17 cellular contexts compared by ENCODE assay signal in the genomic region with DNA sequence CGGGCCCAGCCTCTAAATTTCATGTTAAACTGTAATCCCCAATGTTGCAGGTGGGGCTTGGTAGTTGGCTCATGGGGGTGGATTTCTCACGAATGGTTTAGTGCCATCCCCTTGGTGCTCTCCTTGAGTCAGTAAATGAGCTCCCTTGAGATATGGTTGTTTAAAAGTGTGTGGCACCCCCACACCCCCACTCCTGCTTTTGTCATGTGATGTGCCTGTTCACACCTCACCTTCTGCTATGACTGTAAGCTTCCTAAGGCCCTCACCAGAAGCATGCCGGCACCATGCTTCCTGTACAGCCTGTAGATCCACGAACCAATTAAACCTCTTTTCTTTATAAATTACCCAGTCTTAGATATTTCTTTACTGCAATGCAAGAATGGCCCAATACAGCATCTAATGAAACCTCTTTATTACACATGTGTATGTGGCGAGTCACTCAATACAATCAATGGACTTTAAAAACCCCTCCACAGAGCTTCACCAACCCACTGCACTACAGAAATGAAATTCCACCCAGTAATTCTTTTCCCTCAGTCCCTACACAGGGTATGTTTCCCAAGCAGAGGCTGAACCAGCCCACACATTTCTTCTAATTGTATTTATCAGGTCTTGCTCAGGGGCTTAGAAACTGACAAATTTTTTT. TPM values are rescaled to one million over a fixed set of nuclear protein-coding genes. Genes with fewer than 3 reads are reported as not detected.
DNase-seq lines count a peak whose midpoint lies in the region; ATAC-seq and TF ChIP-seq lines count a peak whose summit lies in the region.
"Had no signal": no experiment of that assay in that cellular context is flagged by ENCODE, and none has a peak within 500 bp of the region (broad histone marks: within the 10 kb centered on the region; RNA-seq: fewer than 3 reads in every experiment).

No MANE protein-coding gene starts in this region.

- no peak overlapping the region for H3K4me2 ChIP-seq in smooth muscle cell

- DNase-seq in stimulated activated CD4-positive, alpha-beta T cell treated with anti-CD3 and anti-CD28 coated beads, Interleukin-15, amount 100 ng/mL, for 24 hours: peak; percentile 9
- DNase-seq in stimulated activated CD4-positive, alpha-beta T cell treated with anti-CD3 and anti-CD28 coated beads, Interleukin-1b, Interleukin-23, amount 100 ng/mL, for 48 hours: no peak
- no peak for DNase-seq in Panc1 (ENCODE audit: low read depth, low spot score)
- DNase-seq in immature natural killer cell: no peak
- DNase-seq in NOMO-1 (lab: John Stamatoyannopoulos, UW; ENCODE audit: unreplicated experiment in 2 of 2): no peak
- DNase-seq in dedifferentiated amniotic fluid mesenchymal stem cell (ENCODE audit: extremely low spot score): no peak
- no peak for DNase-seq in smooth muscle cell (lab: John Stamatoyannopoulos, UW; ENCODE audit: unreplicated experiment)
- DNase-seq: activated gamma-delta T cell treated with Interleukin-2 at 50 U/mL for 16 hours; effector memory CD4-positive, alpha-beta T cell; H9; left colon; NCI-H524 treated with DMSO at 0.1 percent for 48 hours; OCI-M1; SIG-M5; small intestine had no signal

- peaks cover 23 to 53% (median 32%) of the 10 kb centered on the region in 3 donors for H3K36me3 Mint-ChIP-seq in immature natural killer cell

- peaks cover 12 to 26% of the 10 kb centered on the region in 2 donors for H3K4me1 Mint-ChIP-seq in immature natural killer cell
- H3K4me1 Mint-ChIP-seq: H9 had no signal

- ATAC-seq in Panc1 (no peak), GM21447 (IDR thresholded peaks at IDR 0.05; ENCODE audit: unreplicated experiment) (no peak)
- ATAC-seq: left colon had no signal

- H3K27me3 ChIP-seq in Panc1 (ENCODE audit: control insufficient read depth, insufficient read depth, low read length): no peaks in the 10 kb centered on the region
- H3K27me3 ChIP-seq in smooth muscle cell (ENCODE audit: low read depth): no peaks in the 10 kb centered on the region

- BruUV-seq in Panc1 (replicated peaks; lab: Mats Ljungman, UMichigan): TSS peak; percentile 45

- peaks cover 0 to 4% (median 3%) of the 10 kb centered on the region in 3 donors for H3K27me3 Mint-ChIP-seq in immature natural killer cell (ENCODE audit: low read depth in 3 of 3)

- H3K9me3 Mint-ChIP-seq in immature natural killer cell: no peaks in the 10 kb centered on the region
- H3K9me3 Mint-ChIP-seq: H9 had no signal

- in situ Hi-C loops in Panc1 (cut with HindIII; ENCODE audit: low pct_unique_long_range_greater_than_20kb, low sequenced_read_pairs): no loop called here

- H3K4me3 ChIP-seq in Panc1 (ENCODE audit: low read depth in 2 of 2, low read length in 2 of 2) (no peak overlapping the region), smooth muscle cell (no peak overlapping the region)

- 95% methylated on average over 5 of the region's 5 CpGs for WGBS in smooth muscle cell (ENCODE audit: low lambda C conversion rate)

- TF ChIP-seq CTCF in Panc1 (IDR thresholded peaks at IDR 0.05): no peak
- no peak for TF ChIP-seq CTCF in smooth muscle cell (IDR thresholded peaks at IDR 0.05; ENCODE audit: borderline replicate concordance, insufficient read depth, poor library complexity, severe bottlenecking)

- H3K27ac ChIP-seq in Panc1 (ENCODE audit: low read length) (no peak overlapping the region), smooth muscle cell (ENCODE audit: low read depth) (no peak overlapping the region)
- H3K27ac ChIP-seq: VCaP had no signal

- H2AFZ ChIP-seq in smooth muscle cell (ENCODE audit: low read depth): no peak overlapping the region

- peaks cover 5% of the 10 kb centered on the region for H4K20me1 ChIP-seq in smooth muscle cell (ENCODE audit: low read depth)

- H3K27ac Mint-ChIP-seq in immature natural killer cell: peak overlapping the region; percentile 25 to 69 (median 40)
- H3K27ac Mint-ChIP-seq: H9 had no signal

- H3K4me1 ChIP-seq in Panc1 (ENCODE audit: control insufficient read depth, insufficient read depth, low read length): no peaks in the 10 kb centered on the region
- H3K4me1 ChIP-seq in smooth muscle cell (ENCODE audit: low read depth): no peaks in the 10 kb centered on the region

- no peaks in the 10 kb centered on the region for H3K79me2 ChIP-seq in smooth muscle cell (ENCODE audit: low read depth)

- H3K9ac ChIP-seq in smooth muscle cell (ENCODE audit: low read depth): no peak overlapping the region

- H3K9me3 ChIP-seq in Panc1 (ENCODE audit: control insufficient read depth, insufficient read depth, low read depth, low read length): no peaks in the 10 kb centered on the region
- H3K9me3 ChIP-seq in smooth muscle cell (replicated peaks; ENCODE audit: low read depth): no peaks in the 10 kb centered on the region

- POLR2A ChIA-PET in Panc1 (lab: Charles Lee): interaction anchor here (0.7 kb wide), 1 partner anchor 15 kb away, joined by 10 read pairs; no protein-coding TSS in a partner anchor

- intact Hi-C loops in Panc1 (cut with micrococcal nuclease; ENCODE audit: unreplicated experiment): no loop called here

- H3F3A ChIP-seq in smooth muscle cell (ENCODE audit: low read depth): no peaks in the 10 kb centered on the region

- peaks cover 18% of the 10 kb centered on the region for H3K36me3 ChIP-seq in Panc1 (ENCODE audit: control insufficient read depth, insufficient read depth, low read length)
- peaks cover 15% of the 10 kb centered on the region for H3K36me3 ChIP-seq in smooth muscle cell (ENCODE audit: low read depth)

- no peak overlapping the region for H3K4me3 Mint-ChIP-seq in immature natural killer cell
- H3K4me3 Mint-ChIP-seq: H9 had no signal

- CTCF ChIA-PET in Panc1 (lab: Charles Lee): interaction anchor here (0.6 kb wide), 1 partner anchor 841 kb away, joined by 3 read pairs; no protein-coding TSS in a partner anchor

RNA-seq across cellular contexts. Expression of gene WDFY1, which starts 47.3 kb away (rescaled TPM):
- total RNA-seq in Panc1 (2021; ENCODE audit: unreplicated experiment): 48.5 TPM
- polyA plus RNA-seq in Panc1 (2012; ENCODE audit: insufficient read length): 47.8 TPM
- 10 to 100 TPM; 39.3 to 58.8 (median 51.0) TPM for polyA plus RNA-seq in immature natural killer cell
- 58.6 and 68.3 TPM in 2 replicates for total RNA-seq in smooth muscle cell
- polyA plus RNA-seq in smooth muscle cell: 31.6 and 33.1 TPM in 2 replicates

RNA-seq across cellular contexts. Expression of gene MRPL44, which starts 59.5 kb away (rescaled TPM):
- total RNA-seq in Panc1 (2021; ENCODE audit: unreplicated experiment) (27.8 TPM), smooth muscle cell (23.2 and 34.5 TPM in 2 replicates)
- 18.3 TPM for polyA plus RNA-seq in Panc1 (2012; ENCODE audit: insufficient read length)
- polyA plus RNA-seq in immature natural killer cell (10 to 100 TPM; 25.3 to 39.6 (median 36.4) TPM), smooth muscle cell (23.5 and 25.4 TPM in 2 replicates)
